Comparison of ENCODE assay signal across 19 cellular contexts in genomic region chr14:99632410-99633035, GRCh38. TPM values are rescaled to one million over a fixed set of nuclear protein-coding genes. Genes with fewer than 3 reads are reported as not detected.
A peak's percentile ranks its signal among the peaks of the same experiment; 100 is the strongest.
DNase-seq lines count a peak whose midpoint lies in the region; ATAC-seq and TF ChIP-seq lines count a peak whose summit lies in the region.
"Had no signal": no experiment of that assay in that cellular context is flagged by ENCODE, and none has a peak within 500 bp of the region (broad histone marks: within the 10 kb centered on the region; RNA-seq: fewer than 3 reads in every experiment).

No MANE protein-coding gene starts in this region.

- intact Hi-C loops in mucosa of descending colon (cut with DNase I, micrococcal nuclease): no loop called here

- H3K27me3 ChIP-seq in BLaER1: no peaks in the 10 kb centered on the region
- H3K27me3 ChIP-seq: SJSA1 had no signal

- ATAC-seq in mucosa of descending colon (no peak), HG02642 (IDR thresholded peaks at IDR 0.05; ENCODE audit: poor library complexity, unreplicated experiment) (no peak)
- ATAC-seq: A549 had no signal

- H4K20me1 ChIP-seq in BLaER1: no peaks in the 10 kb centered on the region

- H3K9ac ChIP-seq in BLaER1: no peak overlapping the region
- H3K9ac ChIP-seq: GM23248 had no signal

- H3K4me1 ChIP-seq in BLaER1 (peaks cover 63% of the 10 kb centered on the region), mucosa of descending colon (ENCODE audit: low read depth) (no peaks in the 10 kb centered on the region)

- H3K4me2 ChIP-seq in BLaER1: peak overlapping the region; percentile 95
- H3K4me2 ChIP-seq: A549 had no signal

- in situ Hi-C loops in GM13976 (cut with MboI; ENCODE audit: low sequenced_read_pairs, unreplicated experiment) (loop anchor here (10.0 kb wide), 1 partner anchor 108 kb away; no protein-coding TSS in a partner anchor), SK-MEL-5 (cut with HindIII; ENCODE audit: low pct_unique_long_range_greater_than_20kb, low sequenced_read_pairs) (no loop called here)

- no peaks in the 10 kb centered on the region for H3K9me3 ChIP-seq in BLaER1
- H3K9me3 ChIP-seq in mucosa of descending colon: no peaks in the 10 kb centered on the region
- H3K9me3 ChIP-seq: A549, HAP-1, SJSA1 had no signal

- DNase-seq in GM13976 (ENCODE audit: low spot score) (peak; percentile 36), SK-MEL-5 (ENCODE audit: low read depth, low spot score) (peak; percentile 21), islet precursor cell (peak; percentile 38), DMS114 treated with DMSO at 0.1 percent for 48 hours (lab: John Stamatoyannopoulos, UW; ENCODE audit: unreplicated experiment) (no peak), mucosa of descending colon (no peak)
- no peak for DNase-seq in activated CD4-positive, alpha-beta T cell treated with anti-CD3 and anti-CD28 coated beads, Interleukin-2, amount 50 U/mL, for 4 hours
- DNase-seq: CD8-positive, alpha-beta memory T cell; DMS79 treated with DMSO at 0.1 percent for 48 hours; GM23248; NCI-H1417 treated with DMSO at 0.1 percent for 48 hours; NCI-H187 treated with DMSO at 0.1 percent for 48 hours; NCI-H2227 treated with DMSO at 0.1 percent for 48 hours; NCI-H510A treated with DMSO at 0.1 percent for 48 hours; NCI-H774 had no signal

- TF ChIP-seq CTCF in GM13976 (IDR thresholded peaks at IDR 0.05; ENCODE audit: borderline replicate concordance, control extremely low read depth, extremely low read depth, insufficient read depth, missing control alignments) (no peak), mucosa of descending colon (IDR thresholded peaks at IDR 0.05) (no peak)

- no peak overlapping the region for H3K27ac ChIP-seq in BLaER1
- H3K27ac ChIP-seq: A549, GM23248, SJSA1 had no signal

- no peaks in the 10 kb centered on the region for H3K36me3 ChIP-seq in BLaER1
- H3K36me3 ChIP-seq in mucosa of descending colon (ENCODE audit: low read depth): no peaks in the 10 kb centered on the region
- H3K36me3 ChIP-seq: HAP-1, SJSA1 had no signal

- no peak overlapping the region for H3K4me3 ChIP-seq in BLaER1
- no peak overlapping the region for H3K4me3 ChIP-seq in mucosa of descending colon
- H3K4me3 ChIP-seq: A549, GM23248, HAP-1, SJSA1 had no signal

RNA-seq across cellular contexts. Expression of gene HHIPL1, which starts 12.4 kb away (rescaled TPM):
- total RNA-seq in SK-MEL-5 (2014; rRNA removed; shearing (Covaris generic)): 0.03 and 0.16 TPM in 2 replicates
- 0.04 and 0.20 TPM in 2 replicates for polyA plus RNA-seq in SK-MEL-5 (2015; cell fraction: cytosol; rRNA removed)
- 0.02 TPM in 1 of 2 replicates, not detected in the other for polyA plus RNA-seq in SK-MEL-5 (2015; cell fraction: nucleus; rRNA removed)
- total RNA-seq in mucosa of descending colon: 1 to 10 TPM in 2 of 3 donors, under 1 TPM in 1; 0.26 to 3.2 (median 1.1) TPM
- polyA plus RNA-seq: CD8-positive, alpha-beta memory T cell had no signal

RNA-seq across cellular contexts. Expression of gene CCDC85C, which starts 28.5 kb away (rescaled TPM):
- 10.8 and 11.2 TPM in 2 replicates for total RNA-seq in SK-MEL-5 (2014; rRNA removed; shearing (Covaris generic))
- 20.4 and 32.0 TPM in 2 replicates for polyA plus RNA-seq in SK-MEL-5 (2015; cell fraction: cytosol; rRNA removed)
- polyA plus RNA-seq in SK-MEL-5 (2015; cell fraction: nucleus; rRNA removed): 11.4 and 15.4 TPM in 2 replicates
- total RNA-seq in mucosa of descending colon: 100 to 1,000 TPM in 1 of 3 donors, 10 to 100 TPM in 2; 66.2 to 102 (median 66.2) TPM

RNA-seq across cellular contexts. Expression of gene CYP46A1, which starts 51.6 kb away (rescaled TPM):
- total RNA-seq in SK-MEL-5 (2014; rRNA removed; shearing (Covaris generic)): not detected in 2 replicates
- 0.05 TPM in 1 of 2 replicates, not detected in the other for polyA plus RNA-seq in SK-MEL-5 (2015; cell fraction: cytosol; rRNA removed)
- polyA plus RNA-seq in SK-MEL-5 (2015; cell fraction: nucleus; rRNA removed): 2.1 TPM in 1 of 2 replicates, not detected in the other
- total RNA-seq in mucosa of descending colon: 1 to 10 TPM in 1 of 3 donors, under 1 TPM in 2; 0.14 to 1.0 (median 0.22) TPM
- polyA plus RNA-seq: CD8-positive, alpha-beta memory T cell had no signal

Comparison
In these comparisons a context has a peak if more than half of its experiments do, and no peak if none do; other contexts are left out.
1. DNase-seq: peak in GM13976 (single experiment), SK-MEL-5 (single experiment) and islet precursor cell (single experiment); none in DMS114 treated with DMSO at 0.1 percent for 48 hours (single experiment), mucosa of descending colon (0 of 3) and activated CD4-positive, alpha-beta T cell treated with anti-CD3 and anti-CD28 coated beads, Interleukin-2, amount 50 U/mL, for 4 hours (0 of 2).